In genomic region chr10:62056660-62057059, GRCh38 we compare ENCODE assay signal across 10 cellular contexts.
DNase-seq lines count a peak whose midpoint lies in the region; ATAC-seq and TF ChIP-seq lines count a peak whose summit lies in the region.
"Had no signal": no experiment of that assay in that cellular context is flagged by ENCODE, and none has a peak within 500 bp of the region (broad histone marks: within the 10 kb centered on the region; RNA-seq: fewer than 3 reads in every experiment).

No MANE protein-coding gene starts in this region.

- TF ChIP-seq CTCF in HEK293 (tag by site-specific recombination; IDR thresholded peaks at IDR 0.05) (no peak), parathyroid adenoma (IDR thresholded peaks at IDR 0.05) (no peak), endodermal cell (conservative IDR thresholded peaks at IDR 0.05) (no peak)

- peaks cover 7% of the 10 kb centered on the region for H3K36me3 Mint-ChIP-seq in endodermal cell (ENCODE audit: low read depth)

- H3K9ac ChIP-seq in parathyroid adenoma (no peak overlapping the region), endodermal cell (ENCODE audit: extremely low read depth, low read length, poor library complexity, severe bottlenecking) (no peak overlapping the region)

- H3K27me3 ChIP-seq in ACC112 (ENCODE audit: insufficient read depth, low read length) (no peaks in the 10 kb centered on the region), esophagus (ENCODE audit: control insufficient read depth in 1 of 2, insufficient read depth in 2 of 2, low read length in 2 of 2) (no peaks in the 10 kb centered on the region), parathyroid adenoma (ENCODE audit: control insufficient read depth, insufficient read depth, low read length) (no peaks in the 10 kb centered on the region), endodermal cell (ENCODE audit: control insufficient read depth, insufficient read depth, low read length, poor library complexity, severe bottlenecking) (no peaks in the 10 kb centered on the region)

- H3K27me3 Mint-ChIP-seq in endodermal cell (ENCODE audit: insufficient read depth), result no peaks in the 10 kb centered on the region

- CTCF ChIA-PET in HEK293 (lab: Yijun Ruan, JAX), result no interaction called here

- H2AFZ ChIP-seq in ACC112 (ENCODE audit: low read length, unreplicated experiment) (no peak overlapping the region), parathyroid adenoma (no peak overlapping the region)

- 75% methylated on average over 2 of the region's 2 CpGs for WGBS in esophagus, 2 donors
- 91 to 100% methylated on average over 2 of the region's 2 CpGs for WGBS in endodermal cell (ENCODE audit: insufficient coverage in 1 of 2, insufficient read length in 1 of 2), 2 experiments

- H3K4me3 Mint-ChIP-seq in endodermal cell, result no peak overlapping the region

- H3K9me3 Mint-ChIP-seq in endodermal cell, result no peaks in the 10 kb centered on the region

- no peak for ATAC-seq in GM21528 (IDR thresholded peaks at IDR 0.05; ENCODE audit: low FRiP score, unreplicated experiment)

- POLR2A ChIA-PET in HEK293 (lab: Yijun Ruan, JAX), result no interaction called here

- H3K4me1 ChIP-seq in ACC112 (ENCODE audit: control insufficient read depth, insufficient read depth, low read length, unreplicated experiment), result peaks cover 79% of the 10 kb centered on the region
- H3K4me1 ChIP-seq in HEK293 (ENCODE audit: control insufficient read depth, insufficient read depth, low read length), result no peaks in the 10 kb centered on the region
- H3K4me1 ChIP-seq in esophagus (ENCODE audit: control insufficient read depth in 2 of 2, insufficient read depth in 2 of 2, low read length in 1 of 2), result peaks cover 0 to 2% of the 10 kb centered on the region in 2 donors
- H3K4me1 ChIP-seq in parathyroid adenoma, result peaks cover 5% of the 10 kb centered on the region
- H3K4me1 ChIP-seq in endodermal cell (ENCODE audit: control insufficient read depth, insufficient read depth, low read length), result no peaks in the 10 kb centered on the region

- H3K79me2 ChIP-seq in ACC112 (ENCODE audit: control insufficient read depth, insufficient read depth, low read length, unreplicated experiment) (peaks cover 64% of the 10 kb centered on the region), parathyroid adenoma (no peaks in the 10 kb centered on the region)

- H3K4me3 ChIP-seq in ACC112 (ENCODE audit: low read depth, low read length) (peak overlapping the region; percentile 56), HEK293 (ENCODE audit: low read depth, low read length) (no peak overlapping the region), esophagus (ENCODE audit: low read depth in 1 of 2, low read length in 2 of 2) (no peak overlapping the region), parathyroid adenoma (ENCODE audit: low read depth, low read length) (no peak overlapping the region), endodermal cell (ENCODE audit: low read length) (no peak overlapping the region)
- H3K4me3 ChIP-seq: HAP-1 had no signal

- H3K4me1 Mint-ChIP-seq in endodermal cell, result peaks cover 8% of the 10 kb centered on the region

- H3K9me3 ChIP-seq in HEK293 (ENCODE audit: control insufficient read depth, insufficient read depth, low read depth, low read length) (no peaks in the 10 kb centered on the region), esophagus (ENCODE audit: control insufficient read depth in 2 of 2, insufficient read depth in 1 of 2, low read depth in 1 of 2, low read length in 1 of 2) (no peaks in the 10 kb centered on the region), parathyroid adenoma (ENCODE audit: control insufficient read depth, low read length) (peaks cover 2% of the 10 kb centered on the region), endodermal cell (ENCODE audit: control insufficient read depth, low read length) (no peaks in the 10 kb centered on the region)
- H3K9me3 ChIP-seq: HAP-1 had no signal

- no peak for DNase-seq in globus pallidus (ENCODE audit: low spot score)
- no peak for DNase-seq in endodermal cell
- DNase-seq in NCI-H2029 treated with DMSO at 0.1 percent for 48 hours (lab: John Stamatoyannopoulos, UW), result no peak
- DNase-seq: NCI-H2081 treated with DMSO at 0.1 percent for 48 hours had no signal

- H3K4me2 ChIP-seq in parathyroid adenoma (ENCODE audit: low read length), result no peak overlapping the region

- H3K36me3 ChIP-seq in ACC112 (ENCODE audit: insufficient read depth, low read length) (peaks cover 74% of the 10 kb centered on the region), HEK293 (ENCODE audit: control insufficient read depth in 2 of 2, insufficient read depth in 1 of 2, low read length in 2 of 2) (peaks cover 0 to 26% of the 10 kb centered on the region in 2 experiments; a peak in 1 of 3 replicates), esophagus (ENCODE audit: control insufficient read depth in 2 of 2, insufficient read depth in 2 of 2, low read length in 1 of 2) (peaks cover 7 to 11% of the 10 kb centered on the region in 2 donors), parathyroid adenoma (ENCODE audit: control insufficient read depth, insufficient read depth, low read length) (no peaks in the 10 kb centered on the region), endodermal cell (ENCODE audit: control insufficient read depth, insufficient read depth, low read length) (no peaks in the 10 kb centered on the region)

- H3K27ac ChIP-seq in ACC112 (ENCODE audit: low read depth, low read length) (peak overlapping the region; percentile 55), HEK293 (ENCODE audit: extremely low read depth, low read depth, low read length) (no peak overlapping the region), esophagus (ENCODE audit: low read depth in 2 of 2, low read length in 1 of 2) (peak overlapping the region; percentile 55 to 66), parathyroid adenoma (peak overlapping the region; percentile 71), endodermal cell (ENCODE audit: low read depth, low read length) (no peak overlapping the region)

- H3K27ac Mint-ChIP-seq in endodermal cell, result no peak overlapping the region

TF ChIP-seq in HEK293, 187 proteins besides CTCF, POLR2A, EP300 and RAD21:
- TF ChIP-seq ZSCAN30 (tag by site-specific recombination; IDR thresholded peaks at IDR 0.05) (peak; percentile 85), ZFP69B (tag by site-specific recombination; IDR thresholded peaks at IDR 0.05) (no peak), KLF7 (tag by site-specific recombination; IDR thresholded peaks at IDR 0.05; ENCODE audit: borderline replicate concordance) (peak; percentile 68; the same call in 1 of the 2 replicates), KLF8 (tag by site-specific recombination; IDR thresholded peaks at IDR 0.05) (no peak), KLF1 (tag by site-specific recombination; IDR thresholded peaks at IDR 0.05) (no peak), KLF9 (tag by site-specific recombination; IDR thresholded peaks at IDR 0.05; ENCODE audit: low read depth) (peak; percentile 68), KLF10 (tag by site-specific recombination; IDR thresholded peaks at IDR 0.05) (peak; percentile 53; the same call in 1 of the 2 replicates)

Comparison
In these comparisons a context has a peak if more than half of its experiments do, and no peak if none do; other contexts are left out.
1. H3K27ac ChIP-seq: peak in ACC112 (single experiment), esophagus (2 of 2) and parathyroid adenoma (single experiment); none in HEK293 (single experiment) and endodermal cell (single experiment).